ENCODE assay signal across 20 cellular contexts in the genomic region with DNA sequence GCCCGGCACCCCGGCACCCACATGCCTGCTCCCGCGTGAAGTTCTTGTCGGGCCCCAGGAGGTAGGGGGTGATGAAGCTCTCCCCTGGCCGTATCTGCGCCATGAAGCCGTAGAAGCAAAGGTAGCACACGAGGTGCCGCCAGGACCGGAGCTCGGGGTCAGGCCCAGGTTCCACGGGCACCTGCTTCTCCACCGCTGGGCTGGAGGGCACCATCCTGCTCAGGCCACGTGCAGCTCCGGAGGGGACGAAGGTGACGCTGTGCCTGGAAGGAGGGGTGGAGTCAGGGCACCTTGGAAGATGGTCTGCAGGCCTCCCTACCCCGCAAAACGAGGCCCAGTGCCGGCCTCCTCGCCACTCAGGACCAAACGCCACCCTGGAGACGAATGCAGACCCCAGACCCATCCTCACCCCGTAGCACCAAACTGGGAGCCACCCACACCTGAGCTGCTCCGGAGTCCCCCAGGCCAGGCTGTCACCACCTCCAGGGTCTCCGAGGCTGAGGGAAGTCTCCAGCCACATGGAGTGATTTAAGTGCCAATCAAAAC. TPM values are rescaled to one million over a fixed set of nuclear protein-coding genes. Genes with fewer than 3 reads are reported as not detected.
DNase-seq lines count a peak whose midpoint lies in the region; ATAC-seq and TF ChIP-seq lines count a peak whose summit lies in the region.
"Had no signal": no experiment of that assay in that cellular context is flagged by ENCODE, and none has a peak within 500 bp of the region (broad histone marks: within the 10 kb centered on the region; RNA-seq: fewer than 3 reads in every experiment).

No MANE protein-coding gene starts in this region.

- H3K36me3 Mint-ChIP-seq in CD14-positive monocyte: peaks cover 17 to 38% of the 10 kb centered on the region in 2 donors
- H3K36me3 Mint-ChIP-seq: memory B cell had no signal

- DNase-seq in CD14-positive monocyte (ENCODE audit: low spot score) (peak; percentile 34), islet precursor cell (peak; percentile 31), posterior vena cava (ENCODE audit: low spot score) (peak; percentile 68), MV-4-11 (lab: John Stamatoyannopoulos, UW) (no peak)
- peak; percentile 40 for DNase-seq in activated CD8-positive, alpha-beta memory T cell treated with anti-CD3 and anti-CD28 coated beads, Interleukin-2, amount 50 U/mL, for 48 hours
- no peak for DNase-seq in stimulated activated naive CD4-positive, alpha-beta T cell treated with Interleukin-2 at 50 U/mL for 16 hours (lab: John Stamatoyannopoulos, UW)
- DNase-seq: activated naive CD4-positive, alpha-beta T cell treated with Interleukin-2 at 50 U/mL for 16 hours; activated T-cell treated with anti-CD3 and anti-CD28 coated beads for 4 hours; Calu3; GM23248; hypothalamus; IMR-90; MG63; NCI-H1417 treated with DMSO at 0.1 percent for 48 hours; NCI-H510A; occipital lobe; SJCRH30 had no signal

- H3K4me1 Mint-ChIP-seq in CD14-positive monocyte: peaks cover 67% of the 10 kb centered on the region

- intact Hi-C loops in CD14-positive monocyte (cut with micrococcal nuclease) (no loop called here), posterior vena cava (cut with DNase I) (no loop called here)

- H3K27ac Mint-ChIP-seq in CD14-positive monocyte: peak overlapping the region in 1 of 7 donors; percentile 5
- H3K27ac Mint-ChIP-seq: memory B cell had no signal

- ATAC-seq in HG02885 (IDR thresholded peaks at IDR 0.05; ENCODE audit: poor library complexity, unreplicated experiment): no peak
- no peak for ATAC-seq in HG02623 (IDR thresholded peaks at IDR 0.05; ENCODE audit: unreplicated experiment)

- no peak overlapping the region for H3K4me3 Mint-ChIP-seq in CD14-positive monocyte
- H3K4me3 Mint-ChIP-seq: memory B cell had no signal

- no peaks in the 10 kb centered on the region for H3K9me3 Mint-ChIP-seq in CD14-positive monocyte
- H3K9me3 Mint-ChIP-seq: memory B cell had no signal

- no peak for TF ChIP-seq CTCF in CD14-positive monocyte (IDR thresholded peaks at IDR 0.05)

- peaks cover 0 to 4% (median 0%) of the 10 kb centered on the region in 3 donors for H3K27me3 Mint-ChIP-seq in CD14-positive monocyte (ENCODE audit: low read depth in 3 of 3)
- H3K27me3 Mint-ChIP-seq: memory B cell had no signal

RNA-seq across cellular contexts. Expression of a gene that starts 4.4 kb away (rescaled TPM):
- polyA plus RNA-seq in CD14-positive monocyte: 10 to 100 TPM; 39.9 to 53.0 TPM
- total RNA-seq in posterior vena cava: 1 to 10 TPM; 4.5 to 6.5 TPM

Comparison
In these comparisons a context has a peak if more than half of its experiments do, and no peak if none do; other contexts are left out.
1. DNase-seq: peak in CD14-positive monocyte (single experiment), activated CD8-positive, alpha-beta memory T cell treated with anti-CD3 and anti-CD28 coated beads, Interleukin-2, amount 50 U/mL, for 48 hours (single experiment), islet precursor cell (single experiment) and posterior vena cava (single experiment); none in stimulated activated naive CD4-positive, alpha-beta T cell treated with Interleukin-2 at 50 U/mL for 16 hours (single experiment) and MV-4-11 (single experiment).